In the genomic region with DNA sequence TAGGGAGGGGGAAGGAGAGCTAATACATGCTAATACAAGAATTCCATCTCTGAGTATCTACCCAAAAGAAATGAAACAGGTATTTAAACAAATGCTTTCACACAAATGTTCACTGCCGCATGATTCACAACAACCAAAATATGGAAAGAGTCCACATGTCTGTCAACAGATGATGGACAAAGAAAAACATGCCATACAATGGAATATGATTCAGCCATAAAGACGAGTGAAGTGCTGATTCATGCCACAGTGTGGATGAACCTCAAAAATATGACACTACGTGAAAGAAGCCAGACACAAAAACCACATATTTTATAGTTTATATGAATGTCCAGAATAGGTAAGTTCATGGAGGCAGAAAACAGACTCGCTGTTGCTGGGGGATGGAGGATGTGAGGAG, we compare ENCODE assay signal across 20 cellular contexts.
A peak's percentile ranks its signal among the peaks of the same experiment; 100 is the strongest.
DNase-seq lines count a peak whose midpoint lies in the region; ATAC-seq and TF ChIP-seq lines count a peak whose summit lies in the region.
"Had no signal": no experiment of that assay in that cellular context is flagged by ENCODE, and none has a peak within 500 bp of the region (broad histone marks: within the 10 kb centered on the region; RNA-seq: fewer than 3 reads in every experiment).

No MANE protein-coding gene starts in this region.

- DNase-seq in GM04503 (ENCODE audit: low read depth) (peak; percentile 11), RWPE1 (ENCODE audit: low spot score) (peak; percentile 17), choroid plexus epithelial cell (ENCODE audit: low read depth) (peak; percentile 30), myocyte (ENCODE audit: low read depth) (peak; percentile 23), NCI-H82 treated with DMSO at 0.1 percent for 48 hours (lab: John Stamatoyannopoulos, UW; ENCODE audit: unreplicated experiment) (no peak)
- DNase-seq: activated CD4-positive, alpha-beta T cell treated with anti-CD3 and anti-CD28 coated beads, Interleukin-2, amount 10 ng/mL, durations not matched to agents 7 days and 5 days; activated gamma-delta T cell treated with Interleukin-2 at 50 U/mL for 16 hours; Calu3; erythroblast; GDM1; naive thymus-derived CD4-positive, alpha-beta T cell; NCI-H146; NCI-H2227 treated with DMSO at 0.1 percent for 48 hours; RPMI8226; small intestine; stimulated activated CD4-positive, alpha-beta T cell treated with anti-CD3 and anti-CD28 coated beads, Interleukin-4, amount 100 ng/mL, for 4 hours had no signal

- no peak for ATAC-seq in GM19455 (IDR thresholded peaks at IDR 0.05; ENCODE audit: unreplicated experiment)
- ATAC-seq in GM21619 (IDR thresholded peaks at IDR 0.05; ENCODE audit: unreplicated experiment): no peak
- ATAC-seq in GM21528 (IDR thresholded peaks at IDR 0.05; ENCODE audit: low FRiP score, unreplicated experiment): no peak
- ATAC-seq: naive thymus-derived CD4-positive, alpha-beta T cell had no signal

- CTCF ChIA-PET in RWPE1 (lab: Yijun Ruan, JAX): no interaction called here

- H3K4me3 ChIP-seq in choroid plexus epithelial cell (ENCODE audit: low read depth, low read length): no peak overlapping the region
- H3K4me3 ChIP-seq: prostate gland had no signal

- no peak overlapping the region for H3K27ac ChIP-seq in RWPE1
- H3K27ac ChIP-seq: prostate gland had no signal

- TF ChIP-seq CTCF in RWPE1 (conservative IDR thresholded peaks at IDR 0.05; ENCODE audit: low read depth) (no peak), choroid plexus epithelial cell (conservative IDR thresholded peaks at IDR 0.05; ENCODE audit: low read depth, low read length) (no peak)

- POLR2A ChIA-PET in RWPE1 (lab: Yijun Ruan, JAX; ENCODE audit: low non-redundant PET): no interaction called here
